9 cellular contexts compared by ENCODE assay signal in genomic region chr20:8721098-8721497, GRCh38.
A peak's percentile ranks its signal among the peaks of the same experiment; 100 is the strongest.
DNase-seq lines count a peak whose midpoint lies in the region; ATAC-seq and TF ChIP-seq lines count a peak whose summit lies in the region.
"Had no signal": no experiment of that assay in that cellular context is flagged by ENCODE, and none has a peak within 500 bp of the region (broad histone marks: within the 10 kb centered on the region; RNA-seq: fewer than 3 reads in every experiment).

No MANE protein-coding gene starts in this region.

- no peaks in the 10 kb centered on the region for H3K27me3 ChIP-seq in CD8-positive, alpha-beta T cell (ENCODE audit: insufficient read depth, low read length)
- no peaks in the 10 kb centered on the region for H3K27me3 ChIP-seq in neutrophil

- no peak overlapping the region for H3K4me3 Mint-ChIP-seq in CD8-positive, alpha-beta T cell
- H3K4me3 Mint-ChIP-seq in T-helper 17 cell: no peak overlapping the region
- H3K4me3 Mint-ChIP-seq: naive B cell had no signal

- DNase-seq in CD8-positive, alpha-beta T cell: no peak
- DNase-seq in NCI-H146 (lab: John Stamatoyannopoulos, UW) (peak; percentile 65), T-helper 17 cell (no peak), fibroblast of mammary gland (ENCODE audit: low read depth) (peak; percentile 70), GF-D8 (lab: John Stamatoyannopoulos, UW) (no peak), islet precursor cell (no peak)
- DNase-seq: naive B cell had no signal

- H3K9me3 Mint-ChIP-seq in CD8-positive, alpha-beta T cell: no peaks in the 10 kb centered on the region
- H3K9me3 Mint-ChIP-seq: naive B cell had no signal

- POLR2A ChIA-PET in CD8-positive, alpha-beta T cell (lab: Charles Lee): no interaction called here

- no peaks in the 10 kb centered on the region for H3K36me3 Mint-ChIP-seq in CD8-positive, alpha-beta T cell
- H3K36me3 Mint-ChIP-seq in T-helper 17 cell (ENCODE audit: low read depth): peaks cover 3% of the 10 kb centered on the region
- H3K36me3 Mint-ChIP-seq: naive B cell had no signal

- no peak overlapping the region for H3K4me3 ChIP-seq in CD8-positive, alpha-beta T cell (ENCODE audit: low read depth, low read length)
- H3K4me3 ChIP-seq in fibroblast of mammary gland (ENCODE audit: control insufficient read depth, low read depth, low read length) (no peak overlapping the region), neutrophil (ENCODE audit: low read depth in 1 of 2, low read length in 1 of 2) (no peak overlapping the region)

- TF ChIP-seq CTCF in CD8-positive, alpha-beta T cell (IDR thresholded peaks at IDR 0.05): peak; percentile 37
- TF ChIP-seq CTCF in fibroblast of mammary gland (conservative IDR thresholded peaks at IDR 0.05; ENCODE audit: control insufficient read depth, insufficient read depth, low read depth, low read length): peak; percentile 80
- TF ChIP-seq CTCF in neutrophil (IDR thresholded peaks at IDR 0.05): peak; percentile 65

- no peaks in the 10 kb centered on the region for H3K9me3 ChIP-seq in CD8-positive, alpha-beta T cell (ENCODE audit: low read length)
- H3K9me3 ChIP-seq in T-helper 17 cell (ENCODE audit: control insufficient read depth, low read length, poor library complexity, severe bottlenecking) (no peaks in the 10 kb centered on the region), neutrophil (no peaks in the 10 kb centered on the region)

- intact Hi-C loops in CD8-positive, alpha-beta T cell (cut with DNase I, micrococcal nuclease): loop anchor here (1.0 to 10.0 kb wide), 5 partner anchors 326 to 1894 kb away; no protein-coding TSS in a partner anchor

- peak; percentile 36 for ATAC-seq in CD8-positive, alpha-beta T cell
- ATAC-seq in GM21381 (IDR thresholded peaks at IDR 0.05; ENCODE audit: unreplicated experiment): peak; percentile 54
- ATAC-seq in T-helper 17 cell: peak; percentile 56

- H3K27me3 Mint-ChIP-seq in CD8-positive, alpha-beta T cell (ENCODE audit: low read depth): no peaks in the 10 kb centered on the region
- H3K27me3 Mint-ChIP-seq in T-helper 17 cell: no peaks in the 10 kb centered on the region
- H3K27me3 Mint-ChIP-seq: naive B cell had no signal

- no peaks in the 10 kb centered on the region for H3K36me3 ChIP-seq in CD8-positive, alpha-beta T cell (ENCODE audit: insufficient read depth, low read length)
- no peaks in the 10 kb centered on the region for H3K36me3 ChIP-seq in neutrophil

- CTCF ChIA-PET in CD8-positive, alpha-beta T cell (lab: Charles Lee): interaction anchor here (0.8 to 4.0 kb wide), 21 partner anchors 9 to 787 kb away, joined by 3 to 44 read pairs (median 5); partner anchors contain the start of gene PLCB1

- no peak overlapping the region for H3K27ac Mint-ChIP-seq in CD8-positive, alpha-beta T cell
- H3K27ac Mint-ChIP-seq in T-helper 17 cell: no peak overlapping the region
- H3K27ac Mint-ChIP-seq: naive B cell had no signal

- no peaks in the 10 kb centered on the region for H3K4me1 ChIP-seq in CD8-positive, alpha-beta T cell (ENCODE audit: insufficient read depth, low read length)
- H3K4me1 ChIP-seq in neutrophil (ENCODE audit: control insufficient read depth in 1 of 2, insufficient read depth in 1 of 2, low read depth in 1 of 2, low read length in 1 of 2): no peaks in the 10 kb centered on the region

- no peak overlapping the region for H3K27ac ChIP-seq in CD8-positive, alpha-beta T cell (ENCODE audit: low read depth, low read length)
- H3K27ac ChIP-seq in neutrophil: no peak overlapping the region

- H3K4me1 Mint-ChIP-seq in CD8-positive, alpha-beta T cell (ENCODE audit: low read depth): no peaks in the 10 kb centered on the region
- no peaks in the 10 kb centered on the region for H3K4me1 Mint-ChIP-seq in T-helper 17 cell
- H3K4me1 Mint-ChIP-seq: naive B cell had no signal

Comparison
In these comparisons a context has a peak if more than half of its experiments do, and no peak if none do; other contexts are left out.
1. DNase-seq: peak in NCI-H146 (single experiment) and fibroblast of mammary gland (single experiment); none in CD8-positive, alpha-beta T cell (0 of 7), T-helper 17 cell (0 of 3), GF-D8 (single experiment) and islet precursor cell (single experiment).
2. Peak in every context shown above with its lines, with median percentiles within 50 percentile points of each other: ATAC-seq and CTCF ChIP-seq.